In genomic region chr4:102901804-102902203, GRCh38 we compare ENCODE assay signal across 21 cellular contexts.
"Had no signal": no experiment of that assay in that cellular context is flagged by ENCODE, and none has a peak within 500 bp of the region (broad histone marks: within the 10 kb centered on the region; RNA-seq: fewer than 3 reads in every experiment).

No MANE protein-coding gene starts in this region.

- H3K36me3 ChIP-seq: MG63, SJSA1 had no signal

- H3K4me3 ChIP-seq: MG63, SJSA1, SK-N-MC had no signal

- H3K9me3 ChIP-seq: MG63, SJSA1 had no signal

- H3K27ac ChIP-seq: SJSA1, SK-N-MC had no signal

- H3K4me1 ChIP-seq: SJSA1 had no signal

- FAIRE-seq: RCC 7860 had no signal

- H3K27me3 ChIP-seq: MG63, SJSA1 had no signal

- DNase-seq: KBM-7, MG63, NCI-H1092, NCI-H1105 treated with DMSO at 0.1 percent for 48 hours, NCI-H1436, NCI-H187, NCI-H2029, NCI-H2081 treated with DMSO at 0.1 percent for 48 hours, NCI-H2171, NCI-H226, NCI-H446, NCI-H510A, NCI-H524 treated with DMSO at 0.1 percent for 48 hours, NCI-H69, NCI-H774, Right ventricle myocardium superior, RPMI8226, SIG-M5 had no signal
